In genomic region chr13:113351514-113352026, GRCh38 we compare ENCODE assay signal across 1 cellular context.
TF ChIP-seq lines count a peak whose summit lies in the region.

No MANE protein-coding gene starts in this region.

TF ChIP-seq in HepG2, 621 proteins besides CTCF, POLR2A, EP300 and RAD21:
- TF ChIP-seq POLR2G (IDR thresholded peaks at IDR 0.05; ENCODE audit: low read depth, low read length) (peak; percentile 48; the same call in 1 of the 2 replicates), RBM22 (optimal IDR thresholded peaks at IDR 0.05; ENCODE audit: low read length) (peak; percentile 45), AGO2 (optimal IDR thresholded peaks at IDR 0.05; ENCODE audit: low read depth, low read length) (peak; percentile 74), RFX1 (IDR thresholded peaks at IDR 0.05) (no peak), ZNF17 (CRISPR knock-in tag; IDR thresholded peaks at IDR 0.05) (no peak)
